1 cellular context compared by ENCODE assay signal in the genomic region with DNA sequence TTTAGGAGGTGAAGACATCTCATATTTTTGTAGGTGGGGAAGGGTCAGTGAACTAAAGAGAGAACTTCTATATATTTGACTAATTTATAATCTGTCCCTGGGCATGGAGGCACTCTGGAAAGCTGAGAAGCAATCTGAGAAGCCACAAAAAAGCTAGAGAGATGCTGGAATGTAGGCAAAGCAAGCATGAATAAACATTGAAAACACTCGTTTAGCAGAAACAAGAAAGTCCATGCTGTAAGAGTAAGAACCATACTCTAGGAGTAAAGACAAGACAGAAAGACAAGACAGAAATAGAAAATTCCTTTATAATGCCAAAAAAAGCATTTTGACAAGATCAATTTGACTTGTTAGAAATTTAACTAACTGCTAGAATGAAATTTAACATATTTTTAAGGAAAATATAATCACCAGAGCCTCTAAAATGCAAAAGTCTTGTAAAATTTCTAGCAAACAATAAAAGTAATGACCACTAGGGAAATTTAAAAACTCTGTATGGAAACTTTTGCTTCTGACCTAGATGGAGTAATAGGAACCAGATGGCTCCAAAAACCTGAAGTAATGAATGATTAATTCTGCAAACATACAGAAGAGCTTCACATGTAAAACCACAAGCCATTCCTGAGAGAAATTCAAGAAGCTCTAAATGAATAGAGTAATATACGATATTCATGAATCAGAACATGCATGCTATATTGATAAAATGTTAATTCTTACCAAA.
TF ChIP-seq lines count a peak whose summit lies in the region.

No MANE protein-coding gene starts in this region.

TF ChIP-seq in SK-N-SH, 30 proteins besides CTCF, POLR2A, EP300 and RAD21 (continued from another document):
- TF ChIP-seq, protein P1, sequence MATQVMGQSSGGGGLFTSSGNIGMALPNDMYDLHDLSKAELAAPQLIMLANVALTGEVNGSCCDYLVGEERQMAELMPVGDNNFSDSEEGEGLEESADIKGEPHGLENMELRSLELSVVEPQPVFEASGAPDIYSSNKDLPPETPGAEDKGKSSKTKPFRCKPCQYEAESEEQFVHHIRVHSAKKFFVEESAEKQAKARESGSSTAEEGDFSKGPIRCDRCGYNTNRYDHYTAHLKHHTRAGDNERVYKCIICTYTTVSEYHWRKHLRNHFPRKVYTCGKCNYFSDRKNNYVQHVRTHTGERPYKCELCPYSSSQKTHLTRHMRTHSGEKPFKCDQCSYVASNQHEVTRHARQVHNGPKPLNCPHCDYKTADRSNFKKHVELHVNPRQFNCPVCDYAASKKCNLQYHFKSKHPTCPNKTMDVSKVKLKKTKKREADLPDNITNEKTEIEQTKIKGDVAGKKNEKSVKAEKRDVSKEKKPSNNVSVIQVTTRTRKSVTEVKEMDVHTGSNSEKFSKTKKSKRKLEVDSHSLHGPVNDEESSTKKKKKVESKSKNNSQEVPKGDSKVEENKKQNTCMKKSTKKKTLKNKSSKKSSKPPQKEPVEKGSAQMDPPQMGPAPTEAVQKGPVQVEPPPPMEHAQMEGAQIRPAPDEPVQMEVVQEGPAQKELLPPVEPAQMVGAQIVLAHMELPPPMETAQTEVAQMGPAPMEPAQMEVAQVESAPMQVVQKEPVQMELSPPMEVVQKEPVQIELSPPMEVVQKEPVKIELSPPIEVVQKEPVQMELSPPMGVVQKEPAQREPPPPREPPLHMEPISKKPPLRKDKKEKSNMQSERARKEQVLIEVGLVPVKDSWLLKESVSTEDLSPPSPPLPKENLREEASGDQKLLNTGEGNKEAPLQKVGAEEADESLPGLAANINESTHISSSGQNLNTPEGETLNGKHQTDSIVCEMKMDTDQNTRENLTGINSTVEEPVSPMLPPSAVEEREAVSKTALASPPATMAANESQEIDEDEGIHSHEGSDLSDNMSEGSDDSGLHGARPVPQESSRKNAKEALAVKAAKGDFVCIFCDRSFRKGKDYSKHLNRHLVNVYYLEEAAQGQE (IDR thresholded peaks at IDR 0.05; ENCODE audit: low read depth, low read length): no peak
- no peak for TF ChIP-seq EZH2phosphoT487 (IDR thresholded peaks at IDR 0.05; ENCODE audit: borderline replicate concordance, low read depth)
- TF ChIP-seq FOXJ3 (CRISPR knock-in tag; IDR thresholded peaks at IDR 0.05): no peak
- no peak for TF ChIP-seq GATA2 (CRISPR knock-in tag; IDR thresholded peaks at IDR 0.05)
- TF ChIP-seq RXRA (IDR thresholded peaks at IDR 0.05; ENCODE audit: borderline replicate concordance, low read depth): no peak
- TF ChIP-seq YY1 (IDR thresholded peaks at IDR 0.05; ENCODE audit: low read depth): no peak
- TF ChIP-seq, protein P2, sequence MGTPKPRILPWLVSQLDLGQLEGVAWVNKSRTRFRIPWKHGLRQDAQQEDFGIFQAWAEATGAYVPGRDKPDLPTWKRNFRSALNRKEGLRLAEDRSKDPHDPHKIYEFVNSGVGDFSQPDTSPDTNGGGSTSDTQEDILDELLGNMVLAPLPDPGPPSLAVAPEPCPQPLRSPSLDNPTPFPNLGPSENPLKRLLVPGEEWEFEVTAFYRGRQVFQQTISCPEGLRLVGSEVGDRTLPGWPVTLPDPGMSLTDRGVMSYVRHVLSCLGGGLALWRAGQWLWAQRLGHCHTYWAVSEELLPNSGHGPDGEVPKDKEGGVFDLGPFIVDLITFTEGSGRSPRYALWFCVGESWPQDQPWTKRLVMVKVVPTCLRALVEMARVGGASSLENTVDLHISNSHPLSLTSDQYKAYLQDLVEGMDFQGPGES (IDR thresholded peaks at IDR 0.05; ENCODE audit: low read depth, low read length): no peak
- no peak for TF ChIP-seq SMC3 (IDR thresholded peaks at IDR 0.05; ENCODE audit: low read depth, low read length)
- no peak for TF ChIP-seq TAF1 (IDR thresholded peaks at IDR 0.05; ENCODE audit: borderline replicate concordance, low read depth, low read length)
- TF ChIP-seq, protein P3, sequence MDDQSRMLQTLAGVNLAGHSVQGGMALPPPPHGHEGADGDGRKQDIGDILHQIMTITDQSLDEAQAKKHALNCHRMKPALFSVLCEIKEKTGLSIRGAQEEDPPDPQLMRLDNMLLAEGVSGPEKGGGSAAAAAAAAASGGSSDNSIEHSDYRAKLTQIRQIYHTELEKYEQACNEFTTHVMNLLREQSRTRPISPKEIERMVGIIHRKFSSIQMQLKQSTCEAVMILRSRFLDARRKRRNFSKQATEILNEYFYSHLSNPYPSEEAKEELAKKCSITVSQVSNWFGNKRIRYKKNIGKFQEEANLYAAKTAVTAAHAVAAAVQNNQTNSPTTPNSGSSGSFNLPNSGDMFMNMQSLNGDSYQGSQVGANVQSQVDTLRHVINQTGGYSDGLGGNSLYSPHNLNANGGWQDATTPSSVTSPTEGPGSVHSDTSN (IDR thresholded peaks at IDR 0.05): 0 out of 2 replicates have a peak, but pooled peaks have one; percentile 22
- peak; percentile 26; the same call in 1 of the 2 replicates for TF ChIP-seq FOSL2 (IDR thresholded peaks at IDR 0.05; ENCODE audit: borderline replicate concordance, low read depth)
- no peak for TF ChIP-seq MEF2A (IDR thresholded peaks at IDR 0.05; ENCODE audit: borderline replicate concordance, low read depth)
- no peak for TF ChIP-seq SIN3A (IDR thresholded peaks at IDR 0.05; ENCODE audit: borderline replicate concordance, low read depth, low read length)
- no peak for TF ChIP-seq FOXM1 (IDR thresholded peaks at IDR 0.05; ENCODE audit: low read depth)
- TF ChIP-seq TEAD4 (IDR thresholded peaks at IDR 0.05; ENCODE audit: borderline replicate concordance, insufficient read depth): no peak
